2 cellular contexts compared by ENCODE assay signal in genomic region chr17:78602246-78602645, GRCh38.
A peak's percentile ranks its signal among the peaks of the same experiment; 100 is the strongest.
TF ChIP-seq lines count a peak whose summit lies in the region.

No MANE protein-coding gene starts in this region.

TF ChIP-seq in A549, 52 proteins besides CTCF, POLR2A, EP300 and RAD21 (continued from another document):
- TF ChIP-seq HOXB13 (CRISPR knock-in tag; IDR thresholded peaks at IDR 0.05; ENCODE audit: low read depth) (no peak), RCOR1 (IDR thresholded peaks at IDR 0.05; ENCODE audit: low read depth, low read length) (no peak), RARB (CRISPR knock-in tag; IDR thresholded peaks at IDR 0.05) (no peak), ZFP36 (IDR thresholded peaks at IDR 0.05; ENCODE audit: borderline replicate concordance, partially characterized antibody) (no peak), POLR2AphosphoS2 (conservative IDR thresholded peaks at IDR 0.05; ENCODE audit: low read length) (no peak), JUNB (IDR thresholded peaks at IDR 0.05) (no peak), EHF (CRISPR knock-in tag; IDR thresholded peaks at IDR 0.05) (no peak), HOXB5 (CRISPR knock-in tag; IDR thresholded peaks at IDR 0.05) (no peak), PBX3 (IDR thresholded peaks at IDR 0.05) (no peak), REST (IDR thresholded peaks at IDR 0.05) (no peak)

TF ChIP-seq in HepG2, 621 proteins besides CTCF, POLR2A, EP300 and RAD21:
- TF ChIP-seq ZNF687 (CRISPR knock-in tag; IDR thresholded peaks at IDR 0.05) (peak; percentile 36; the same call in 1 of the 2 replicates), CC2D1A (CRISPR knock-in tag; IDR thresholded peaks at IDR 0.05) (0 out of 2 replicates have a peak, but pooled peaks have one; percentile 68), FOXK1 (CRISPR knock-in tag; IDR thresholded peaks at IDR 0.05; ENCODE audit: borderline replicate concordance, low read depth) (no peak)
